9 cellular contexts compared by ENCODE assay signal in the genomic region with DNA sequence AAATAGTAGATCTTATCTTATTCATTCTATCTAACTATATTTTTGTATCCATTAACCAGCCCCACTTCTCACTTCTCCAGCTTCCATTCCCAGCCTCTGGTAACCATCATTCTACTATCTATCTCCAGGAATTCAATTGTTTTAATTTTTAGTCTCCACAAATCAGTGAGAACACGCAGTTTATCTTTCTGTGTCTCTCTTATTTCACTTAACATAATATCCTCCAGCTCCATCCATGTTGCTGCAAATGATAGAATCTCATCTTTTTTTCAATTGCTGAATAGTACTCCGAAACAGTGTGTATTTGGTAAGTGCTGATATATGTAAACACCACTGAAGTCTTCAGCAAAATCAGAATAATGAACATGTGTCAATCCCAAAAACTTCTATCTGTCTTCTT.
"Had no signal": no experiment of that assay in that cellular context is flagged by ENCODE, and none has a peak within 500 bp of the region (broad histone marks: within the 10 kb centered on the region; RNA-seq: fewer than 3 reads in every experiment).

No MANE protein-coding gene starts in this region.

- H2AFZ ChIP-seq: GM23248, GM23338 had no signal

- H3K27ac ChIP-seq: GM23248 had no signal

- H3K4me3 Mint-ChIP-seq: GM23338, H9, HFFc6 had no signal

- H3K9me3 ChIP-seq: HAP-1 had no signal

- H3K4me3 ChIP-seq: GM23248, GM23338, HAP-1 had no signal

- H3K4me2 ChIP-seq: GM23338 had no signal

- DNase-seq: GM23248, GOT3, H7, H9, HCEC 1CT, HFFc6 had no signal

- H3K27ac Mint-ChIP-seq: GM23338, H9, HFFc6 had no signal

- H3K9ac ChIP-seq: GM23248 had no signal

- H3K4me1 ChIP-seq: HAP-1 had no signal

- ATAC-seq: GM23338, HCT116 had no signal

- H3K36me3 ChIP-seq: HAP-1 had no signal

- H3K9me3 Mint-ChIP-seq: GM23338, H9, HFFc6 had no signal
